27 cellular contexts compared by ENCODE assay signal in the genomic region with DNA sequence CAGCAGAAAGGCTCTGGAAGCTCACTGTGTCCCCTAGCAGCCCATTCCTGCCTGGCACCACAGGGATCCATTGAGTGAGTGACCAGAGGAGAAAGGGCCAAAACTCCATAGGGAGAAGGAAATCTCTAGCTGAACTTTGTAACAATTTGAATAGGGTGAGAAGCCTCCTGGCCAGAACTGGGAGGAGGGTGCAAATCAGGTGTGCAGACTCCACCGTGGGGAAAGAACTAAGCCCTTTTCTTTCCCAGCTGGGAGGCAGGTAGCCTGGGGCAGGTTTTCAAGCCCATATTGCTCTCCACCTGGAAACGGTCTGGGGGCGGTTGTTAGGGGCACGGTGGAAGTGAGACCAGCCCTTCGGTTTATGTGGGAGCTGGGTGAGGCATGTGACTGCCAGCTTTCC.
"Had no signal": no experiment of that assay in that cellular context is flagged by ENCODE, and none has a peak within 500 bp of the region (broad histone marks: within the 10 kb centered on the region; RNA-seq: fewer than 3 reads in every experiment).

No MANE protein-coding gene starts in this region.

- H3K36me3 ChIP-seq: neutrophil, pancreas, right lobe of liver, sigmoid colon, suprapubic skin, tibial artery, transverse colon, upper lobe of right lung, uterus had no signal

- ATAC-seq: naive thymus-derived CD8-positive, alpha-beta T cell; natural killer cell treated with Interleukin-12 subunit alpha and Interleukin-12 subunit beta and Interleukin-15 and Interleukin-18, amount 100 ng/mL, for 72 hours; pancreas; psoas muscle; right cardiac atrium; right lobe of liver; stimulated activated memory B cell treated with anti-CD40 and anti-IgM and Interleukin-4, amounts not matched to agents 10 μg/mL and 1 μg/mL and 100 μg/mL, for 72 hours; stimulated activated naive CD8-positive, alpha-beta T cell treated with anti-CD3 and anti-CD28 coated beads, Interleukin-15, amount 100 ng/mL, for 72 hours; stimulated activated naive CD8-positive, alpha-beta T cell treated with anti-CD3 and anti-CD28 coated beads, Interleukin-15, Interleukin-2, amounts not matched to agents 100 U/mL and 50 U/mL, for 24 hours; upper lobe of right lung had no signal

- FAIRE-seq: pancreas, small intestine had no signal

- H3K4me3 ChIP-seq: pancreas, psoas muscle, right lobe of liver, sigmoid colon, suprapubic skin, testis, tibial artery, transverse colon, upper lobe of right lung, uterus had no signal

- DNase-seq: naive thymus-derived CD8-positive, alpha-beta T cell; nephron progenitor cell; nucleus accumbens; psoas muscle; right cardiac atrium; right lobe of liver; sigmoid colon; small intestine; stimulated activated CD4-positive, alpha-beta T cell treated with anti-CD3 and anti-CD28 coated beads, Interleukin-12 subunit alpha, Interleukin-12 subunit beta, amount 100 ng/mL, for 4 hours; stimulated activated CD4-positive, alpha-beta T cell treated with anti-CD3 and anti-CD28 coated beads, Interleukin-1b, Interleukin-23, amount 100 ng/mL, for 48 hours; stimulated activated CD4-positive, alpha-beta T cell treated with anti-CD3 and anti-CD28 coated beads, Interleukin-4, amount 100 ng/mL, for 1 hour; stimulated activated CD4-positive, alpha-beta T cell treated with anti-CD3 and anti-CD28 coated beads, Interleukin-4, amount 100 ng/mL, for 4 hours; stimulated activated CD8-positive, alpha-beta memory T cell treated with anti-CD3 and anti-CD28 coated beads, Interleukin-4, amount 100 ng/mL, for 48 hours; stimulated activated naive CD4-positive, alpha-beta T cell; stimulated activated naive CD8-positive, alpha-beta T cell treated with anti-CD3 and anti-CD28 coated beads, Interleukin-15, amount 100 ng/mL, for 72 hours; stimulated activated naive CD8-positive, alpha-beta T cell treated with anti-CD3 and anti-CD28 coated beads, Interleukin-15, Interleukin-2, amounts not matched to agents 100 U/mL and 50 U/mL, for 24 hours; substantia nigra; testis; tibial artery; transverse colon; upper lobe of right lung; uterus had no signal

- H3K27me3 ChIP-seq: neutrophil, pancreas, right lobe of liver, sigmoid colon, suprapubic skin, testis, tibial artery, transverse colon, upper lobe of right lung, uterus had no signal

- H3K4me1 ChIP-seq: pancreas, psoas muscle, right lobe of liver, sigmoid colon, suprapubic skin, testis, tibial artery, transverse colon, upper lobe of right lung, uterus had no signal

- H3K27ac ChIP-seq: neutrophil, pancreas, psoas muscle, right lobe of liver, sigmoid colon, suprapubic skin, testis, tibial artery, transverse colon, upper lobe of right lung, uterus had no signal

- H3K9me3 ChIP-seq: neutrophil, pancreas, psoas muscle, right lobe of liver, sigmoid colon, suprapubic skin, testis, tibial artery, transverse colon, upper lobe of right lung, uterus had no signal
